Comparison of ENCODE assay signal across 8 cellular contexts in genomic region chr14:67820428-67820881, GRCh38. TPM values are rescaled to one million over a fixed set of nuclear protein-coding genes. Genes with fewer than 3 reads are reported as not detected.
DNase-seq lines count a peak whose midpoint lies in the region; ATAC-seq and TF ChIP-seq lines count a peak whose summit lies in the region.

No MANE protein-coding gene starts in this region.

- WGBS in mesodermal cell (ENCODE audit: insufficient coverage in 2 of 2), 2 experiments = 66 to 89% methylated on average over 3 to 7 of the region's 12 CpGs

- TF ChIP-seq POLR2A in breast epithelium (IDR thresholded peaks at IDR 0.05) = no peak

- H3K9me3 ChIP-seq in breast epithelium = no peaks in the 10 kb centered on the region
- H3K9me3 ChIP-seq in mesodermal cell (ENCODE audit: control insufficient read depth, low read length) = no peaks in the 10 kb centered on the region

- H3K4me3 ChIP-seq in breast epithelium (peak overlapping the region; percentile 65 to 93 (median 80)), mesodermal cell (ENCODE audit: extremely low read depth, insufficient read depth, low read length, poor library complexity, severe bottlenecking) (peak overlapping the region; percentile 93)

- TF ChIP-seq CTCF in breast epithelium (IDR thresholded peaks at IDR 0.05) = no peak

- intact Hi-C loops in breast epithelium (cut with DNase I; ENCODE audit: low total_unique reads) = no loop called here

- H3K4me1 ChIP-seq in breast epithelium (peaks cover 0 to 4% of the 10 kb centered on the region in 2 donors), mesodermal cell (ENCODE audit: control insufficient read depth, insufficient read depth, low read length, poor library complexity, severe bottlenecking) (peaks cover 3% of the 10 kb centered on the region)

- H3K27me3 ChIP-seq in breast epithelium = no peaks in the 10 kb centered on the region

- ATAC-seq in HG03095 (IDR thresholded peaks at IDR 0.05; ENCODE audit: unreplicated experiment) (no peak), GM21786 (IDR thresholded peaks at IDR 0.05; ENCODE audit: unreplicated experiment) (no peak)

- H3K27ac ChIP-seq in breast epithelium (peak overlapping the region in 1 of 2 donors; percentile 77), mesodermal cell (ENCODE audit: low read depth, low read length, severe bottlenecking) (no peak overlapping the region)

- H3K36me3 ChIP-seq in breast epithelium = no peaks in the 10 kb centered on the region
- H3K36me3 ChIP-seq in mesodermal cell (ENCODE audit: control insufficient read depth, insufficient read depth, low read length) = peaks cover 2% of the 10 kb centered on the region

- peak; percentile 60 for DNase-seq in activated CD8-positive, alpha-beta memory T cell treated with anti-CD3 and anti-CD28 coated beads for 24 hours
- no peak for DNase-seq in activated CD8-positive, alpha-beta memory T cell treated with anti-CD3 and anti-CD28 coated beads, Interleukin-2, amount 50 U/mL, for 48 hours
- DNase-seq in NCI-H748 treated with DMSO at 0.1 percent for 48 hours (lab: John Stamatoyannopoulos, UW) (peak; percentile 21), breast epithelium (ENCODE audit: low spot score in 2 of 2) (no peak), medulla oblongata (ENCODE audit: extremely low spot score) (no peak)

RNA-seq across cellular contexts. Expression of gene RAD51B, which starts 0.9 kb away (rescaled TPM):
- total RNA-seq in breast epithelium = 10 to 100 TPM; 10.6 to 77.6 (median 33.8) TPM
- 9.2 TPM for polyA plus RNA-seq in mesodermal cell (2013, experiment 1 of 2)
- 9.3 TPM for polyA plus RNA-seq in mesodermal cell (2013, experiment 2 of 2)

RNA-seq across cellular contexts. Expression of gene ZFYVE26, which starts 4.1 kb away (rescaled TPM):
- 10 to 100 TPM; 31.5 to 42.6 (median 36.3) TPM for total RNA-seq in breast epithelium
- polyA plus RNA-seq in mesodermal cell (2013, experiment 1 of 2) = 12.3 TPM
- polyA plus RNA-seq in mesodermal cell (2013, experiment 2 of 2) = 8.1 TPM

Comparison
In these comparisons a context has a peak if more than half of its experiments do, and no peak if none do; other contexts are left out.
1. DNase-seq: peak in activated CD8-positive, alpha-beta memory T cell treated with anti-CD3 and anti-CD28 coated beads for 24 hours (single experiment) and NCI-H748 treated with DMSO at 0.1 percent for 48 hours (single experiment); none in activated CD8-positive, alpha-beta memory T cell treated with anti-CD3 and anti-CD28 coated beads, Interleukin-2, amount 50 U/mL, for 48 hours (single experiment), breast epithelium (0 of 2) and medulla oblongata (single experiment).